ENCODE assay signal across 8 cellular contexts in genomic region chr19:38316477-38317067, GRCh38. TPM values are rescaled to one million over a fixed set of nuclear protein-coding genes. Genes with fewer than 3 reads are reported as not detected.
DNase-seq lines count a peak whose midpoint lies in the region; ATAC-seq, FAIRE-seq and TF ChIP-seq lines count a peak whose summit lies in the region.

No MANE protein-coding gene starts in this region.

- peak overlapping the region; percentile 90 for H3K4me3 Mint-ChIP-seq in CD4-positive, alpha-beta T cell
- peak overlapping the region; percentile 67 for H3K4me3 Mint-ChIP-seq in mesothelial cell of epicardium

- CTCF ChIA-PET in CD4-positive, alpha-beta T cell (lab: Charles Lee) = no interaction called here
- CTCF ChIA-PET in GM12878 (lab: Yijun Ruan, JAX) = no interaction called here

- H3K36me3 ChIP-seq in GM12878 (ENCODE audit: control insufficient read depth in 2 of 2, insufficient read depth in 2 of 2, low read length in 1 of 2) = no peaks in the 10 kb centered on the region

- peak overlapping the region; percentile 76 for H3K9ac ChIP-seq in GM12878 (ENCODE audit: control insufficient read depth, insufficient read depth, low read length)

- in situ Hi-C loops in GM12878 (cut with MboI) = no loop called here

- intact Hi-C loops in CD4-positive, alpha-beta T cell (cut with DNase I, micrococcal nuclease) = loop anchor here (1.0 to 5.0 kb wide), 5 partner anchors 19 to 409 kb away; partner anchors contain the start of genes CATSPERG (in 1 of the 2), PSMD8 (in 1 of the 2), SIPA1L3 (in 1 of the 2) and SPINT2 (in 1 of the 2)
- intact Hi-C loops in GM12878 (cut with micrococcal nuclease; ENCODE audit: unreplicated experiment) = loop anchor here (5.0 kb wide), 1 partner anchor 74 kb away; no protein-coding TSS in a partner anchor

- peak overlapping the region; percentile 79 for H3K27ac ChIP-seq in CD4-positive, alpha-beta T cell (ENCODE audit: low read depth, low read length)
- peak overlapping the region; percentile 68 for H3K27ac ChIP-seq in GM12878 (ENCODE audit: control insufficient read depth, insufficient read depth)

- no peaks in the 10 kb centered on the region for H3K27me3 Mint-ChIP-seq in CD4-positive, alpha-beta T cell
- peaks cover 31% of the 10 kb centered on the region for H3K27me3 Mint-ChIP-seq in mesothelial cell of epicardium (ENCODE audit: low read depth)

- peak overlapping the region; percentile 84 for H2AFZ ChIP-seq in GM12878 (ENCODE audit: control insufficient read depth, low read depth, low read length)

- SMC1A ChIA-PET in GM12878 (lab: Charles Lee; ENCODE audit: uncharacterized antibody, unreplicated experiment) = no interaction called here

- whole genome bisulfite sequencing in GM12878 (ENCODE audit: insufficient coverage, insufficient replicate concordance, low lambda C conversion rate, missing lambda C conversion rate) = 20% methylated on average over 8 of the region's 8 CpGs

- H3K9me3 Mint-ChIP-seq in CD4-positive, alpha-beta T cell = no peaks in the 10 kb centered on the region
- H3K9me3 Mint-ChIP-seq in mesothelial cell of epicardium = no peaks in the 10 kb centered on the region

- no peaks in the 10 kb centered on the region for H4K20me1 ChIP-seq in GM12878 (ENCODE audit: control insufficient read depth, insufficient read depth)

- H3K79me2 ChIP-seq in GM12878 (ENCODE audit: control insufficient read depth, insufficient read depth, low read length) = peaks cover 4% of the 10 kb centered on the region

- RAD21 ChIA-PET in GM12878 (lab: Charles Lee; ENCODE audit: unreplicated experiment) = no interaction called here

- H3K4me1 ChIP-seq in GM12878 (ENCODE audit: control insufficient read depth, insufficient read depth, low read length) = peaks cover 3% of the 10 kb centered on the region; the same call in 1 of the 2 replicates

- BruUV-seq in GM12878 (replicated peaks; lab: Mats Ljungman, UMichigan) = no TSS peak

- TF ChIP-seq RAD21 in GM12878 (IDR thresholded peaks at IDR 0.05; ENCODE audit: insufficient read depth, low read depth, low read length) = no peak

- TF ChIP-seq CTCF in CD4-positive, alpha-beta T cell (IDR thresholded peaks at IDR 0.05) = no peak
- no peak for TF ChIP-seq CTCF in GM12878 (IDR thresholded peaks at IDR 0.05 in 2 of 3, conservative IDR thresholded peaks at IDR 0.05 in 1 of 3; ENCODE audit: control insufficient read depth in 2 of 3, extremely low read depth in 1 of 3, insufficient read depth in 1 of 3, low read depth in 3 of 3, low read length in 3 of 3)
- no peak for TF ChIP-seq CTCF in mesothelial cell of epicardium (IDR thresholded peaks at IDR 0.05; ENCODE audit: unreplicated experiment)

- DNase-seq in CD4-positive, alpha-beta T cell = no peak
- DNase-seq in GM12878 (ENCODE audit: low read depth, low spot score) (no peak), mesothelial cell of epicardium (ENCODE audit: low spot score in 2 of 2, unreplicated experiment in 2 of 2) (no peak), MV-4-11 (lab: John Stamatoyannopoulos, UW) (no peak), NCI-H69 (lab: John Stamatoyannopoulos, UW) (no peak), GM12891 (ENCODE audit: insufficient read length, low spot score) (no peak), DMS114 treated with DMSO at 0.1 percent for 48 hours (lab: John Stamatoyannopoulos, UW; ENCODE audit: unreplicated experiment) (no peak)

- no peaks in the 10 kb centered on the region for H3K36me3 Mint-ChIP-seq in CD4-positive, alpha-beta T cell (ENCODE audit: low read depth)
- H3K36me3 Mint-ChIP-seq in mesothelial cell of epicardium = no peaks in the 10 kb centered on the region

- POLR2A ChIA-PET in CD4-positive, alpha-beta T cell (lab: Charles Lee) = interaction anchor here (1.0 to 1.2 kb wide), 2 partner anchors 52 to 57 kb away, joined by 3 to 5 read pairs; partner anchors contain the start of genes PSMD8 and SPINT2
- POLR2A ChIA-PET in GM12878 (lab: Charles Lee) = no interaction called here

- TF ChIP-seq EP300 in GM12878 (IDR thresholded peaks at IDR 0.05; ENCODE audit: borderline replicate concordance in 1 of 2, control insufficient read depth in 1 of 2, low read depth in 2 of 2, low read length in 2 of 2) = no peak

- peaks cover 52% of the 10 kb centered on the region for H3K4me1 Mint-ChIP-seq in CD4-positive, alpha-beta T cell (ENCODE audit: low read depth)
- H3K4me1 Mint-ChIP-seq in mesothelial cell of epicardium = peaks cover 23% of the 10 kb centered on the region

- no peaks in the 10 kb centered on the region for H3K27me3 ChIP-seq in CD4-positive, alpha-beta T cell (ENCODE audit: control insufficient read depth, insufficient read depth, low read length)
- H3K27me3 ChIP-seq in GM12878 (replicated peaks in 1 of 2; ENCODE audit: control insufficient read depth in 2 of 2, insufficient read depth in 2 of 2, low read length in 1 of 2) = no peaks in the 10 kb centered on the region; a peak in 2 of 4 replicates

- peak overlapping the region; percentile 56 for H3K4me2 ChIP-seq in GM12878 (ENCODE audit: control insufficient read depth, insufficient read depth)

- FAIRE-seq in GM12878 (lab: Jason Lieb, UNC) (no peak), GM12891 (lab: Jason Lieb, UNC) (no peak)

- peak overlapping the region; percentile 51; the same call in 1 of the 2 replicates for H3K4me3 ChIP-seq in GM12878

- TF ChIP-seq POLR2A in GM12878 (IDR thresholded peaks at IDR 0.05; ENCODE audit: low read depth, low read length) (no peak), GM12891 (IDR thresholded peaks at IDR 0.05; ENCODE audit: low read depth, low read length) (no peak)

- peak overlapping the region; percentile 88 for H3K27ac Mint-ChIP-seq in CD4-positive, alpha-beta T cell
- H3K27ac Mint-ChIP-seq in mesothelial cell of epicardium = peak overlapping the region; percentile 61

- peak; percentile 14 for ATAC-seq in CD4-positive, alpha-beta T cell (ENCODE audit: poor library complexity)
- peak; percentile 2 for ATAC-seq in HG03159 (IDR thresholded peaks at IDR 0.05; ENCODE audit: unreplicated experiment)
- peak; percentile 26 for ATAC-seq in GM12878

- no peaks in the 10 kb centered on the region for H3K9me3 ChIP-seq in CD4-positive, alpha-beta T cell (ENCODE audit: control insufficient read depth, low read length)
- no peaks in the 10 kb centered on the region for H3K9me3 ChIP-seq in GM12878 (replicated peaks; ENCODE audit: control insufficient read depth, insufficient read depth, low read length)

RNA-seq across cellular contexts. Expression of gene YIF1B, which starts 0.8 kb away (rescaled TPM):
- total RNA-seq in CD4-positive, alpha-beta T cell = 10 to 100 TPM; 15.9 to 17.1 TPM
- total RNA-seq in GM12878 (2013; cell fraction: nucleolus; rRNA removed) = 21.0 and 28.2 TPM in 2 replicates
- 66.5 and 68.0 TPM in 2 replicates for total RNA-seq in GM12878 (2014; rRNA removed)
- total RNA-seq in GM12878 (2014; rRNA removed; fragmentation: Illumina TruSeq; extraction: Trizol) = 28.1 and 30.4 TPM in 2 replicates
- total RNA-seq in GM12878 (2021) = 51.8 and 53.3 TPM in 2 replicates
- 29.1 TPM for polyA plus RNA-seq in GM12878 (2011; ENCODE audit: low read depth)
- polyA plus RNA-seq in GM12878 (2011; rRNA removed) = 21.8 and 55.2 TPM in 2 replicates
- polyA plus RNA-seq in GM12878 (2011; cell fraction: cytosol; rRNA removed) = 106 and 141 TPM in 2 replicates
- polyA plus RNA-seq in GM12878 (2011; cell fraction: nucleus; rRNA removed) = 83.0 and 83.2 TPM in 2 replicates
- 50.6 and 56.6 TPM in 2 replicates for polyA plus RNA-seq in GM12878 (2012)
- polyA plus RNA-seq in GM12878 (2014; fragmentation: Illumina TruSeq; extraction: Trizol) = 9.1 and 36.2 TPM in 2 replicates
- polyA plus RNA-seq in GM12878 (2014; fragmentation: Nextera tagmentation; extraction: Ambion mirVana) = 10 to 100 TPM in 1 of 2 experiments, 1 to 10 TPM in 1; 1.3 to 11.6 TPM
- 101 and 111 TPM in 2 replicates for polyA plus RNA-seq in GM12878 (2014; rRNA removed)
- 100 to 1,000 TPM in 1 of 2 experiments, 10 to 100 TPM in 1; 95.4 to 106 TPM for polyA plus RNA-seq in GM12878 (2016; fragmentation: Nextera tagmentation; extraction: Ambion mirVana)
- polyA minus RNA-seq in GM12878 (2011; rRNA and poly(A)+ RNA removed) = 33.1 and 60.1 TPM in 2 replicates
- 26.1 and 29.9 TPM in 2 replicates for polyA minus RNA-seq in GM12878 (2011; cell fraction: cytosol; rRNA and poly(A)+ RNA removed)
- 7.5 and 12.6 TPM in 2 replicates for polyA minus RNA-seq in GM12878 (2011; cell fraction: nucleus; rRNA and poly(A)+ RNA removed)
- 29.9 to 34.1 TPM (median 31.5 TPM) in 3 replicates for total RNA-seq in mesothelial cell of epicardium
- 45.1 TPM for polyA plus RNA-seq in GM12891 (2012; ENCODE audit: low read depth, missing spikeins)

RNA-seq across cellular contexts. Expression of gene KCNK6, which starts 3.1 kb away (rescaled TPM):
- total RNA-seq in CD4-positive, alpha-beta T cell = 1 to 10 TPM; 3.0 to 3.1 TPM
- 0.15 and 0.83 TPM in 2 replicates for total RNA-seq in GM12878 (2013; cell fraction: nucleolus; rRNA removed)
- total RNA-seq in GM12878 (2014; rRNA removed) = 1.1 and 1.2 TPM in 2 replicates
- total RNA-seq in GM12878 (2014; rRNA removed; fragmentation: Illumina TruSeq; extraction: Trizol) = 0.74 and 1.1 TPM in 2 replicates
- 0.98 and 1.1 TPM in 2 replicates for total RNA-seq in GM12878 (2021)
- polyA plus RNA-seq in GM12878 (2011; ENCODE audit: low read depth) = 2.0 TPM
- 0.04 TPM in 2 replicates for polyA plus RNA-seq in GM12878 (2011; rRNA removed)
- 0.02 and 0.04 TPM in 2 replicates for polyA plus RNA-seq in GM12878 (2011; cell fraction: cytosol; rRNA removed)
- polyA plus RNA-seq in GM12878 (2011; cell fraction: nucleus; rRNA removed) = 0.03 and 0.06 TPM in 2 replicates
- 2.1 and 2.4 TPM in 2 replicates for polyA plus RNA-seq in GM12878 (2012)
- polyA plus RNA-seq in GM12878 (2014; fragmentation: Illumina TruSeq; extraction: Trizol) = 0.98 and 1.4 TPM in 2 replicates
- polyA plus RNA-seq in GM12878 (2014; fragmentation: Nextera tagmentation; extraction: Ambion mirVana) = under 1 TPM; 0.47 to 0.57 TPM
- 1.4 TPM in 2 replicates for polyA plus RNA-seq in GM12878 (2014; rRNA removed)
- polyA plus RNA-seq in GM12878 (2016; fragmentation: Nextera tagmentation; extraction: Ambion mirVana) = 1 to 10 TPM in 1 of 2 experiments, under 1 TPM in 1; 0.91 to 1.3 TPM
- 0.07 and 0.10 TPM in 2 replicates for polyA minus RNA-seq in GM12878 (2011; rRNA and poly(A)+ RNA removed)
- polyA minus RNA-seq in GM12878 (2011; cell fraction: cytosol; rRNA and poly(A)+ RNA removed) = not detected in 2 replicates
- not detected in 2 replicates for polyA minus RNA-seq in GM12878 (2011; cell fraction: nucleus; rRNA and poly(A)+ RNA removed)
- total RNA-seq in mesothelial cell of epicardium = 2.8 to 2.9 TPM (median 2.9 TPM) in 3 replicates
- polyA plus RNA-seq in GM12891 (2012; ENCODE audit: low read depth, missing spikeins) = 0.21 TPM

RNA-seq across cellular contexts. Expression of gene C19orf33, which starts 12.5 kb away (rescaled TPM):
- not detected for total RNA-seq in CD4-positive, alpha-beta T cell
- total RNA-seq in GM12878 (2013; cell fraction: nucleolus; rRNA removed) = not detected in 2 replicates
- 0.45 TPM in 1 of 2 replicates, not detected in the other for total RNA-seq in GM12878 (2014; rRNA removed)
- not detected in 2 replicates for total RNA-seq in GM12878 (2014; rRNA removed; fragmentation: Illumina TruSeq; extraction: Trizol)
- not detected in 2 replicates for total RNA-seq in GM12878 (2021)
- polyA plus RNA-seq in GM12878 (2011; ENCODE audit: low read depth) = not detected
- polyA plus RNA-seq in GM12878 (2011; rRNA removed) = not detected in 2 replicates
- not detected in 2 replicates for polyA plus RNA-seq in GM12878 (2011; cell fraction: cytosol; rRNA removed)
- not detected in 2 replicates for polyA plus RNA-seq in GM12878 (2011; cell fraction: nucleus; rRNA removed)
- not detected in 2 replicates for polyA plus RNA-seq in GM12878 (2012)
- not detected in 2 replicates for polyA plus RNA-seq in GM12878 (2014; fragmentation: Illumina TruSeq; extraction: Trizol)
- polyA plus RNA-seq in GM12878 (2014; fragmentation: Nextera tagmentation; extraction: Ambion mirVana) = not detected
- polyA plus RNA-seq in GM12878 (2014; rRNA removed) = 0.57 TPM in 1 of 2 replicates, not detected in the other
- polyA plus RNA-seq in GM12878 (2016; fragmentation: Nextera tagmentation; extraction: Ambion mirVana) = under 1 TPM in 1 of 2 experiments, not detected in 1; 0.28 TPM
- not detected in 2 replicates for polyA minus RNA-seq in GM12878 (2011; rRNA and poly(A)+ RNA removed)
- 4.0 and 4.3 TPM in 2 replicates for polyA minus RNA-seq in GM12878 (2011; cell fraction: cytosol; rRNA and poly(A)+ RNA removed)
- 1.7 TPM in 1 of 2 replicates, not detected in the other for polyA minus RNA-seq in GM12878 (2011; cell fraction: nucleus; rRNA and poly(A)+ RNA removed)
- total RNA-seq in mesothelial cell of epicardium = 4.2 to 5.9 TPM (median 4.6 TPM) in 3 replicates
- polyA plus RNA-seq in GM12891 (2012; ENCODE audit: low read depth, missing spikeins) = not detected

RNA-seq across cellular contexts. Expression of gene CATSPERG, which starts 19.1 kb away (rescaled TPM):
- total RNA-seq in CD4-positive, alpha-beta T cell = 1 to 10 TPM; 8.0 to 9.6 TPM
- total RNA-seq in GM12878 (2013; cell fraction: nucleolus; rRNA removed) = 14.5 and 16.4 TPM in 2 replicates
- total RNA-seq in GM12878 (2014; rRNA removed) = 0.56 and 0.65 TPM in 2 replicates
- total RNA-seq in GM12878 (2014; rRNA removed; fragmentation: Illumina TruSeq; extraction: Trizol) = 0.76 and 1.2 TPM in 2 replicates
- 1.2 and 1.7 TPM in 2 replicates for total RNA-seq in GM12878 (2021)
- 0.66 TPM for polyA plus RNA-seq in GM12878 (2011; ENCODE audit: low read depth)
- polyA plus RNA-seq in GM12878 (2011; rRNA removed) = 0.61 and 1.1 TPM in 2 replicates
- polyA plus RNA-seq in GM12878 (2011; cell fraction: cytosol; rRNA removed) = 0.57 and 0.99 TPM in 2 replicates
- polyA plus RNA-seq in GM12878 (2011; cell fraction: nucleus; rRNA removed) = 2.2 and 3.3 TPM in 2 replicates
- 0.77 and 0.96 TPM in 2 replicates for polyA plus RNA-seq in GM12878 (2012)
- 0.15 and 0.98 TPM in 2 replicates for polyA plus RNA-seq in GM12878 (2014; fragmentation: Illumina TruSeq; extraction: Trizol)
- polyA plus RNA-seq in GM12878 (2014; fragmentation: Nextera tagmentation; extraction: Ambion mirVana) = under 1 TPM; 0.11 to 0.15 TPM
- 0.70 and 0.75 TPM in 2 replicates for polyA plus RNA-seq in GM12878 (2014; rRNA removed)
- polyA plus RNA-seq in GM12878 (2016; fragmentation: Nextera tagmentation; extraction: Ambion mirVana) = 1 to 10 TPM in 1 of 2 experiments, under 1 TPM in 1; 0.15 to 1.3 TPM
- polyA minus RNA-seq in GM12878 (2011; rRNA and poly(A)+ RNA removed) = 4.1 and 5.6 TPM in 2 replicates
- 0.73 TPM in 1 of 2 replicates, not detected in the other for polyA minus RNA-seq in GM12878 (2011; cell fraction: cytosol; rRNA and poly(A)+ RNA removed)
- 3.9 and 7.2 TPM in 2 replicates for polyA minus RNA-seq in GM12878 (2011; cell fraction: nucleus; rRNA and poly(A)+ RNA removed)
- 26.4 to 30.3 TPM (median 26.6 TPM) in 3 replicates for total RNA-seq in mesothelial cell of epicardium
- polyA plus RNA-seq in GM12891 (2012; ENCODE audit: low read depth, missing spikeins) = 1.1 TPM

RNA-seq across cellular contexts. Expression of gene SPINT2, which starts 52.2 kb away (rescaled TPM):
- total RNA-seq in CD4-positive, alpha-beta T cell = 10 to 100 TPM; 25.4 to 26.5 TPM
- total RNA-seq in GM12878 (2013; cell fraction: nucleolus; rRNA removed) = 3.9 and 5.4 TPM in 2 replicates
- total RNA-seq in GM12878 (2014; rRNA removed) (17.8 and 27.0 TPM in 2 replicates), GM12878 (2014; rRNA removed; fragmentation: Illumina TruSeq; extraction: Trizol) (17.3 and 17.5 TPM in 2 replicates), GM12878 (2021) (18.8 and 25.8 TPM in 2 replicates), mesothelial cell of epicardium (277 to 312 TPM (median 299 TPM) in 3 replicates)
- 7.5 TPM for polyA plus RNA-seq in GM12878 (2011; ENCODE audit: low read depth)
- polyA plus RNA-seq in GM12878 (2011; rRNA removed) (0.15 and 0.27 TPM in 2 replicates), GM12878 (2014; fragmentation: Illumina TruSeq; extraction: Trizol) (6.9 and 14.1 TPM in 2 replicates), GM12878 (2014; fragmentation: Nextera tagmentation; extraction: Ambion mirVana) (10 to 100 TPM in 1 of 2 experiments, 1 to 10 TPM in 1; 6.5 to 10.2 TPM), GM12878 (2014; rRNA removed) (19.8 and 22.6 TPM in 2 replicates), GM12878 (2016; fragmentation: Nextera tagmentation; extraction: Ambion mirVana) (10 to 100 TPM; 22.2 to 26.5 TPM)
- polyA plus RNA-seq in GM12878 (2011; cell fraction: cytosol; rRNA removed) = 0.21 and 0.64 TPM in 2 replicates
- 0.49 TPM in 1 of 2 replicates, not detected in the other for polyA plus RNA-seq in GM12878 (2011; cell fraction: nucleus; rRNA removed)
- 10.9 and 14.1 TPM in 2 replicates for polyA plus RNA-seq in GM12878 (2012)
- polyA minus RNA-seq in GM12878 (2011; rRNA and poly(A)+ RNA removed) = 0.44 TPM in 1 of 2 replicates, not detected in the other
- not detected in 2 replicates for polyA minus RNA-seq in GM12878 (2011; cell fraction: cytosol; rRNA and poly(A)+ RNA removed)
- not detected in 2 replicates for polyA minus RNA-seq in GM12878 (2011; cell fraction: nucleus; rRNA and poly(A)+ RNA removed)
- polyA plus RNA-seq in GM12891 (2012; ENCODE audit: low read depth, missing spikeins) = 47.7 TPM
